ENCODE assay signal across 1 cellular context in the genomic region with DNA sequence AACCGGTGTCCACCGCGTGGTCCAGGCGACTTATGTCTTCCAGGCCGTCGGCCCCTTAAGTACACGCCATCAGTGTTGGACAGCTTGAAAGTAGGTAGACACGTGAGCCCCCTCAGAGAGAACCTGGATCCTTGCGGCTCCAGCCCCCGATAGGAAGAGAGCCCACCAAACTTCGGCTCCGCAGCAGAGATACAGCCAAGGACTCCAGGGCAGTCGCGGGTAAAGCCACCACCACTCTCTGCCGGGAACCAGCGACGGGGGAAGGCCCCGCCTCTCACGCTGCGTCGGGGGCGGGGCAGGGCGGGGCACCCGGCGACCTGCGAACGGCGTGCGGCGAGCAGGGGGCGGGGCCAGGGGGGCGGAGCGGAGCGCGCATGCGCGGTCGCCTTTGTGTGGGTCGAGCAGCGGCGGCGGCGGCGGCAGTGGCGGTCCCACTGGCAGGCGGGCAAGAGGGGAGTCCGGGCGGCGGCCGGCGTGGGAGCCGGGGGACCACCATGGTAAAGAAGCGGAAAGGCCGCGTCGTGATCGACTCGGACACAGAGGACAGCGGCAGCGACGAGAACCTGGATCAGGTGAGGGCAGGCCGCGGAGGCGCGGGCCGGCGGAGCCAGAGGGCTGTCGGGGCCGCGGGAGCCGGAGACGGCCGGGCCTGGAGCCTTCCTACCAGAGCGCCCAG.
TF ChIP-seq lines count a peak whose summit lies in the region.

RTF1 (plus strand) TSS at position 354 of the 676 bp plus-strand sequence; CDS start at position 375, 21 bp downstream.

TF ChIP-seq in HepG2, 621 proteins besides CTCF, POLR2A, EP300 and RAD21 (continued from another document and continues in another):
- TF ChIP-seq, protein P1, sequence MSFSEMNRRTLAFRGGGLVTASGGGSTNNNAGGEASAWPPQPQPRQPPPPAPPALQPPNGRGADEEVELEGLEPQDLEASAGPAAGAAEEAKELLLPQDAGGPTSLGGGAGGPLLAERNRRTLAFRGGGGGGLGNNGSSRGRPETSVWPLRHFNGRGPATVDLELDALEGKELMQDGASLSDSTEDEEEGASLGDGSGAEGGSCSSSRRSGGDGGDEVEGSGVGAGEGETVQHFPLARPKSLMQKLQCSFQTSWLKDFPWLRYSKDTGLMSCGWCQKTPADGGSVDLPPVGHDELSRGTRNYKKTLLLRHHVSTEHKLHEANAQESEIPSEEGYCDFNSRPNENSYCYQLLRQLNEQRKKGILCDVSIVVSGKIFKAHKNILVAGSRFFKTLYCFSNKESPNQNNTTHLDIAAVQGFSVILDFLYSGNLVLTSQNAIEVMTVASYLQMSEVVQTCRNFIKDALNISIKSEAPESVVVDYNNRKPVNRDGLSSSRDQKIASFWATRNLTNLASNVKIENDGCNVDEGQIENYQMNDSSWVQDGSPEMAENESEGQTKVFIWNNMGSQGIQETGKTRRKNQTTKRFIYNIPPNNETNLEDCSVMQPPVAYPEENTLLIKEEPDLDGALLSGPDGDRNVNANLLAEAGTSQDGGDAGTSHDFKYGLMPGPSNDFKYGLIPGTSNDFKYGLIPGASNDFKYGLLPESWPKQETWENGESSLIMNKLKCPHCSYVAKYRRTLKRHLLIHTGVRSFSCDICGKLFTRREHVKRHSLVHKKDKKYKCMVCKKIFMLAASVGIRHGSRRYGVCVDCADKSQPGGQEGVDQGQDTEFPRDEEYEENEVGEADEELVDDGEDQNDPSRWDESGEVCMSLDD (CRISPR knock-in tag; IDR thresholded peaks at IDR 0.05; ENCODE audit: borderline replicate concordance), result 0 out of 2 replicates have a peak, but pooled peaks have one; percentile 14
- TF ChIP-seq MXI1 (IDR thresholded peaks at IDR 0.05; ENCODE audit: borderline replicate concordance, low read depth, low read length) (peak; percentile 87), ZNF512B (CRISPR knock-in tag; IDR thresholded peaks at IDR 0.05; ENCODE audit: borderline replicate concordance) (no peak), MXD4 (CRISPR knock-in tag; IDR thresholded peaks at IDR 0.05) (peak; percentile 90), MTF2 (CRISPR knock-in tag; IDR thresholded peaks at IDR 0.05; ENCODE audit: borderline replicate concordance) (no peak), MLLT10 (CRISPR knock-in tag; IDR thresholded peaks at IDR 0.05) (no peak), ZBTB7A (CRISPR knock-in tag; IDR thresholded peaks at IDR 0.05) (no peak), MAX (IDR thresholded peaks at IDR 0.05) (peak; percentile 92), MIXL1 (CRISPR knock-in tag; IDR thresholded peaks at IDR 0.05) (no peak), CBX5 (CRISPR knock-in tag; IDR thresholded peaks at IDR 0.05; ENCODE audit: borderline replicate concordance) (no peak), MED8 (CRISPR knock-in tag; IDR thresholded peaks at IDR 0.05; ENCODE audit: insufficient replicate concordance) (peak; percentile 44), ZNF143 (CRISPR knock-in tag; IDR thresholded peaks at IDR 0.05) (no peak), ZNF768 (CRISPR knock-in tag; IDR thresholded peaks at IDR 0.05) (peak; percentile 32; the same call in 1 of the 2 replicates), ZNF333 (CRISPR knock-in tag; IDR thresholded peaks at IDR 0.05; ENCODE audit: borderline replicate concordance) (0 out of 2 replicates have a peak, but pooled peaks have one; percentile 59), ZNF407 (CRISPR knock-in tag; IDR thresholded peaks at IDR 0.05; ENCODE audit: not compliant biosample characterization) (no peak), FOXA1 (IDR thresholded peaks at IDR 0.05) (no peak), FOXA1 (CRISPR knock-in tag; IDR thresholded peaks at IDR 0.05) (0 out of 2 replicates have a peak, but pooled peaks have one; percentile 4), ZNF180 (CRISPR knock-in tag; IDR thresholded peaks at IDR 0.05; ENCODE audit: borderline replicate concordance, low read depth) (no peak), ZSCAN30 (CRISPR knock-in tag; IDR thresholded peaks at IDR 0.05) (no peak), ZBTB2 (CRISPR knock-in tag; IDR thresholded peaks at IDR 0.05; ENCODE audit: low read depth) (peak; percentile 61; the same call in 1 of the 2 replicates), ELK4 (CRISPR knock-in tag; IDR thresholded peaks at IDR 0.05; ENCODE audit: borderline replicate concordance) (no peak), HOXA9 (CRISPR knock-in tag; IDR thresholded peaks at IDR 0.05; ENCODE audit: borderline replicate concordance) (peak; percentile 58; the same call in 1 of the 2 replicates), REXO4 (CRISPR knock-in tag; IDR thresholded peaks at IDR 0.05; ENCODE audit: borderline replicate concordance) (no peak), KDM5B (CRISPR knock-in tag; IDR thresholded peaks at IDR 0.05; ENCODE audit: borderline replicate concordance) (peak; percentile 62; the same call in 1 of the 2 replicates), PHF8 (CRISPR knock-in tag; IDR thresholded peaks at IDR 0.05) (peak; percentile 97), SP4 (CRISPR knock-in tag; IDR thresholded peaks at IDR 0.05) (peak; percentile 90), THRA (CRISPR knock-in tag; IDR thresholded peaks at IDR 0.05; ENCODE audit: borderline replicate concordance) (peak; percentile 6; the same call in 1 of the 2 replicates), SAP130 (CRISPR knock-in tag; IDR thresholded peaks at IDR 0.05; ENCODE audit: low read depth) (peak; percentile 93), CENPBD1 (CRISPR knock-in tag; IDR thresholded peaks at IDR 0.05; ENCODE audit: borderline replicate concordance, low read depth) (no peak), MYC (CRISPR knock-in tag; IDR thresholded peaks at IDR 0.05; ENCODE audit: borderline replicate concordance) (peak; percentile 91), ZNF607 (CRISPR knock-in tag; IDR thresholded peaks at IDR 0.05; ENCODE audit: borderline replicate concordance) (0 out of 2 replicates have a peak, but pooled peaks have one; percentile 11), HNRNPL (IDR thresholded peaks at IDR 0.05; ENCODE audit: low read depth, low read length) (no peak)
- TF ChIP-seq, protein P2, sequence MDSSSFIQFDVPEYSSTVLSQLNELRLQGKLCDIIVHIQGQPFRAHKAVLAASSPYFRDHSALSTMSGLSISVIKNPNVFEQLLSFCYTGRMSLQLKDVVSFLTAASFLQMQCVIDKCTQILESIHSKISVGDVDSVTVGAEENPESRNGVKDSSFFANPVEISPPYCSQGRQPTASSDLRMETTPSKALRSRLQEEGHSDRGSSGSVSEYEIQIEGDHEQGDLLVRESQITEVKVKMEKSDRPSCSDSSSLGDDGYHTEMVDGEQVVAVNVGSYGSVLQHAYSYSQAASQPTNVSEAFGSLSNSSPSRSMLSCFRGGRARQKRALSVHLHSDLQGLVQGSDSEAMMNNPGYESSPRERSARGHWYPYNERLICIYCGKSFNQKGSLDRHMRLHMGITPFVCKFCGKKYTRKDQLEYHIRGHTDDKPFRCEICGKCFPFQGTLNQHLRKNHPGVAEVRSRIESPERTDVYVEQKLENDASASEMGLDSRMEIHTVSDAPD (CRISPR knock-in tag; IDR thresholded peaks at IDR 0.05), result 0 out of 2 replicates have a peak, but pooled peaks have one; percentile 67
